In genomic region chr5:177086918-177087706, GRCh38 we compare ENCODE assay signal across 8 cellular contexts. TPM values are rescaled to one million over a fixed set of nuclear protein-coding genes. Genes with fewer than 3 reads are reported as not detected.
DNase-seq lines count a peak whose midpoint lies in the region; ATAC-seq, FAIRE-seq and TF ChIP-seq lines count a peak whose summit lies in the region.

No MANE protein-coding gene starts in this region.

- 2% methylated on average over 48 to 60 of the region's 60 CpGs for WGBS in pancreas, 2 donors
- WGBS in upper lobe of left lung, 2 donors = 14% methylated on average over 24 of the region's 60 CpGs; no CpG with 5 or more reads in 1 of the 2 donors

- peak overlapping the region; percentile 7 to 55 (median 33) for H3K4me3 ChIP-seq in fibroblast of lung (replicated peaks in 1 of 4; ENCODE audit: control extremely low read depth in 1 of 4, insufficient read depth in 1 of 4, low read depth in 3 of 4, low read length in 4 of 4)
- peak overlapping the region; percentile 4 to 53 (median 32) for H3K4me3 ChIP-seq in pancreas
- H3K4me3 ChIP-seq in upper lobe of left lung = peak overlapping the region; percentile 54 to 63 (median 55)

- peak overlapping the region; percentile 8 for H3K4me2 ChIP-seq in fibroblast of lung (ENCODE audit: extremely low read depth, insufficient read depth, low read length)

- no peaks in the 10 kb centered on the region for H4K20me1 ChIP-seq in fibroblast of lung (ENCODE audit: control insufficient read depth, extremely low read depth, insufficient read depth, low read length)

- H3K4me1 ChIP-seq in fibroblast of lung (ENCODE audit: control insufficient read depth, extremely low read depth, insufficient read depth, low read length) (peaks cover 15% of the 10 kb centered on the region), pancreas (no peaks in the 10 kb centered on the region), upper lobe of left lung (peaks cover 9 to 17% (median 15%) of the 10 kb centered on the region in 4 donors)

- TF ChIP-seq EP300 in upper lobe of left lung (IDR thresholded peaks at IDR 0.05) = no peak

- H3K36me3 ChIP-seq in fibroblast of lung (ENCODE audit: control insufficient read depth, insufficient read depth, low read length) (peaks cover 2% of the 10 kb centered on the region), pancreas (peaks cover 0 to 11% (median 0%) of the 10 kb centered on the region in 3 donors), upper lobe of left lung (no peaks in the 10 kb centered on the region)

- no peaks in the 10 kb centered on the region for H3K79me2 ChIP-seq in fibroblast of lung (ENCODE audit: control insufficient read depth, insufficient read depth, low read length)

- in situ Hi-C loops in GM13977 (cut with MboI; ENCODE audit: low pct_unique_long_range_greater_than_20kb, low sequenced_read_pairs, unreplicated experiment) = no loop called here

- peak in 1 of 4 donors; percentile 50 for TF ChIP-seq POLR2A in upper lobe of left lung (IDR thresholded peaks at IDR 0.05)

- FAIRE-seq in pancreas (lab: Jason Lieb, UNC) = no peak

- DNase-seq in GM13977 (ENCODE audit: low spot score) (peak; percentile 85), NCI-H345 treated with DMSO at 0.1 percent for 48 hours (lab: John Stamatoyannopoulos, UW; ENCODE audit: unreplicated experiment) (peak; percentile 45), fibroblast of lung (ENCODE audit: low read depth in 2 of 2) (peak; percentile 10 to 42), pancreas (peak; percentile 83 to 94 (median 89)), upper lobe of left lung (peak; percentile 45 to 93)
- DNase-seq in activated CD8-positive, alpha-beta memory T cell treated with anti-CD3 and anti-CD28 coated beads, Interleukin-2, amount 50 U/mL, for 48 hours = peak; percentile 82

- H3K27me3 ChIP-seq in fibroblast of lung (ENCODE audit: control insufficient read depth, insufficient read depth, low read length) = peaks cover 8% of the 10 kb centered on the region
- no peaks in the 10 kb centered on the region for H3K27me3 ChIP-seq in pancreas
- no peaks in the 10 kb centered on the region for H3K27me3 ChIP-seq in upper lobe of left lung

- peak overlapping the region; percentile 57 for H3K9ac ChIP-seq in fibroblast of lung (ENCODE audit: insufficient read depth, low read length)

- ATAC-seq in HG02588 (IDR thresholded peaks at IDR 0.05; ENCODE audit: unreplicated experiment) (peak; percentile 58), pancreas (peak; percentile 85 to 91 (median 87)), upper lobe of left lung (ENCODE audit: low FRiP score in 2 of 2) (peak; percentile 28 to 73), GM18520 (IDR thresholded peaks at IDR 0.05; ENCODE audit: unreplicated experiment) (no peak)

- H2AFZ ChIP-seq in fibroblast of lung (ENCODE audit: low read length) = peak overlapping the region; percentile 43

- H3K27ac ChIP-seq in fibroblast of lung (ENCODE audit: insufficient read depth, low read length) (no peak overlapping the region), pancreas (peak overlapping the region; percentile 60 to 84 (median 74)), upper lobe of left lung (peak overlapping the region; percentile 61 to 80 (median 72))

- peak; percentile 72 for TF ChIP-seq CTCF in GM13977 (IDR thresholded peaks at IDR 0.05; ENCODE audit: extremely low read depth, insufficient read depth, missing control alignments)
- peak; percentile 43 to 46 for TF ChIP-seq CTCF in fibroblast of lung (conservative IDR thresholded peaks at IDR 0.05 in 1 of 2, IDR thresholded peaks at IDR 0.05 in 1 of 2; ENCODE audit: low read depth in 1 of 2, low read length in 2 of 2)
- peak; percentile 64 to 70 (median 68) for TF ChIP-seq CTCF in pancreas (IDR thresholded peaks at IDR 0.05)
- TF ChIP-seq CTCF in upper lobe of left lung (IDR thresholded peaks at IDR 0.05) = peak; percentile 62 to 84 (median 78)

- H3K9me3 ChIP-seq in fibroblast of lung (ENCODE audit: control insufficient read depth, insufficient read depth, low read depth, low read length) (no peaks in the 10 kb centered on the region), pancreas (no peaks in the 10 kb centered on the region), upper lobe of left lung (no peaks in the 10 kb centered on the region)

- intact Hi-C loops in pancreas (cut with DNase I) = no loop called here

RNA-seq across cellular contexts. Expression of gene FGFR4, which starts 0.4 kb away (rescaled TPM):
- total RNA-seq in fibroblast of lung = 12.6 and 13.6 TPM in 2 replicates
- 5.6 and 28.4 TPM in 2 replicates for polyA plus RNA-seq in fibroblast of lung
- polyA plus RNA-seq in fibroblast of lung (2012) = 8.9 and 37.5 TPM in 2 replicates
- polyA minus RNA-seq in fibroblast of lung (ENCODE audit: low replicate concordance) = 12.7 and 60.0 TPM in 2 replicates
- 10 to 100 TPM; 23.5 to 43.3 (median 29.7) TPM for total RNA-seq in pancreas
- 100 to 1,000 TPM in 1 of 2 donors, 10 to 100 TPM in 1; 69.6 to 105 TPM for polyA plus RNA-seq in pancreas
- 100 to 1,000 TPM in 3 of 6 donors, 10 to 100 TPM in 3; 14.8 to 175 (median 87.1) TPM for total RNA-seq in upper lobe of left lung

RNA-seq across cellular contexts. Expression of gene NSD1, which starts 46.5 kb away (rescaled TPM):
- total RNA-seq in fibroblast of lung (36.0 and 52.8 TPM in 2 replicates), pancreas (10 to 100 TPM; 26.3 to 51.2 (median 33.6) TPM), upper lobe of left lung (10 to 100 TPM; 33.0 to 69.1 (median 55.7) TPM)
- polyA plus RNA-seq in fibroblast of lung (16.5 and 19.3 TPM in 2 replicates), pancreas (1 to 10 TPM; 6.9 to 7.8 TPM)
- polyA plus RNA-seq in fibroblast of lung (2012) = 13.8 and 16.6 TPM in 2 replicates
- polyA minus RNA-seq in fibroblast of lung (ENCODE audit: low replicate concordance) = 47.8 and 58.7 TPM in 2 replicates

Comparison
In these comparisons a context has a peak if more than half of its experiments do, and no peak if none do; other contexts are left out.
1. DNase-seq: peak in every context shown above with its lines; median percentile 89 in pancreas; 85 in GM13977; 82 in activated CD8-positive, alpha-beta memory T cell treated with anti-CD3 and anti-CD28 coated beads, Interleukin-2, amount 50 U/mL, for 48 hours; 69 in upper lobe of left lung; 45 in NCI-H345 treated with DMSO at 0.1 percent for 48 hours; 26 in fibroblast of lung.